ENCODE assay signal across 8 cellular contexts in genomic region chr6:127606131-127606562, GRCh38. TPM values are rescaled to one million over a fixed set of nuclear protein-coding genes. Genes with fewer than 3 reads are reported as not detected.
DNase-seq lines count a peak whose midpoint lies in the region; ATAC-seq and TF ChIP-seq lines count a peak whose summit lies in the region.

No MANE protein-coding gene starts in this region.

- CTCF ChIA-PET in OCI-LY7 (lab: Charles Lee; ENCODE audit: unreplicated experiment): no interaction called here

- H3K4me3 ChIP-seq in AG09309 (ENCODE audit: control insufficient read depth, low read depth, low read length): no peak overlapping the region
- no peak overlapping the region for H3K4me3 ChIP-seq in OCI-LY7 (ENCODE audit: low read depth, low read length, poor library complexity, severe bottlenecking)
- H3K4me3 ChIP-seq in fibroblast of pulmonary artery (replicated peaks; ENCODE audit: low read depth, low read length): no peak overlapping the region

- H3K9me2 ChIP-seq in OCI-LY7 (ENCODE audit: insufficient read depth, low read length): no peaks in the 10 kb centered on the region

- H3K4me2 ChIP-seq in OCI-LY7 (ENCODE audit: low read length): no peak overlapping the region

- POLR2A ChIA-PET in OCI-LY7 (lab: Charles Lee): no interaction called here

- BruUV-seq in OCI-LY7 (replicated peaks; lab: Mats Ljungman, UMichigan): no TSS peak

- H3K27ac ChIP-seq in OCI-LY7 (ENCODE audit: low read depth, low read length, poor library complexity, severe bottlenecking) (no peak overlapping the region), caudate nucleus (ENCODE audit: low read depth, low read length) (no peak overlapping the region)

- no peaks in the 10 kb centered on the region for H3K4me1 ChIP-seq in OCI-LY7 (ENCODE audit: insufficient read depth, low read length, poor library complexity, severe bottlenecking)

- no peaks in the 10 kb centered on the region for H4K20me1 ChIP-seq in OCI-LY7 (ENCODE audit: insufficient read depth, low read length)

- no peaks in the 10 kb centered on the region for H3K9me3 ChIP-seq in OCI-LY7 (ENCODE audit: low read length)

- intact Hi-C loops in OCI-LY7 (cut with micrococcal nuclease; ENCODE audit: unreplicated experiment): no loop called here

- H3K36me3 ChIP-seq in OCI-LY7 (ENCODE audit: insufficient read depth, low read length): no peaks in the 10 kb centered on the region

- no peak overlapping the region for H2AFZ ChIP-seq in OCI-LY7 (ENCODE audit: low read length)

- no peaks in the 10 kb centered on the region for H3K79me2 ChIP-seq in OCI-LY7 (ENCODE audit: insufficient read depth, low read depth, low read length)

- DNase-seq in AG09309 (ENCODE audit: low read depth): peak; percentile 20
- peak; percentile 43 for DNase-seq in HPDE6-E6E7 (ENCODE audit: extremely low spot score)
- no peak for DNase-seq in OCI-LY7 (ENCODE audit: low spot score)
- DNase-seq in fibroblast of pulmonary artery (ENCODE audit: low read depth): peak; percentile 54
- DNase-seq in activated effector memory CD4-positive, alpha-beta T cell treated with Interleukin-2 at 50 U/mL for 16 hours: no peak
- DNase-seq in caudate nucleus (lab: John Stamatoyannopoulos, UW): no peak

- no peak for ATAC-seq in GM18511 (IDR thresholded peaks at IDR 0.05; ENCODE audit: unreplicated experiment)
- no peak for ATAC-seq in HG02840 (IDR thresholded peaks at IDR 0.05; ENCODE audit: low FRiP score, unreplicated experiment)

- peak; percentile 43 for TF ChIP-seq CTCF in AG09309 (IDR thresholded peaks at IDR 0.05; ENCODE audit: control insufficient read depth, insufficient read depth, low read depth, low read length, missing control alignments)
- peak; percentile 37 for TF ChIP-seq CTCF in OCI-LY7 (conservative IDR thresholded peaks at IDR 0.05; ENCODE audit: low read length)
- peak; percentile 32 for TF ChIP-seq CTCF in fibroblast of pulmonary artery (IDR thresholded peaks at IDR 0.05; ENCODE audit: low read length, missing control alignments)

RNA-seq across cellular contexts. Expression of gene C6orf58, which starts 29.2 kb away (rescaled TPM):
- total RNA-seq in OCI-LY7 (2014; rRNA removed; shearing (Covaris generic)): not detected in 2 replicates
- not detected in 2 replicates for total RNA-seq in OCI-LY7 (2022)

Comparison
In these comparisons a context has a peak if more than half of its experiments do, and no peak if none do; other contexts are left out.
1. DNase-seq: peak in AG09309 (single experiment), HPDE6-E6E7 (single experiment) and fibroblast of pulmonary artery (single experiment); none in OCI-LY7 (single experiment), activated effector memory CD4-positive, alpha-beta T cell treated with Interleukin-2 at 50 U/mL for 16 hours (single experiment) and caudate nucleus (0 of 61).
2. Peak in every context shown above with its lines, with median percentiles within 50 percentile points of each other: CTCF ChIP-seq.